Comparison of ENCODE assay signal across 12 cellular contexts in genomic region chr9:135791431-135792267, GRCh38.
"Had no signal": no experiment of that assay in that cellular context is flagged by ENCODE, and none has a peak within 500 bp of the region (broad histone marks: within the 10 kb centered on the region; RNA-seq: fewer than 3 reads in every experiment).

No MANE protein-coding gene starts in this region.

- H3K9me3 ChIP-seq: colonic mucosa, mucosa of descending colon, stomach, testis, upper lobe of right lung had no signal

- H3K36me3 ChIP-seq: colonic mucosa, stomach, upper lobe of right lung had no signal

- H3K27me3 ChIP-seq: colonic mucosa, testis, upper lobe of right lung had no signal

- H3K4me3 ChIP-seq: colonic mucosa, mucosa of descending colon, stomach, testis, upper lobe of right lung had no signal

- H3K27ac ChIP-seq: colonic mucosa, stomach, testis, upper lobe of right lung had no signal

- DNase-seq: activated CD4-positive, alpha-beta T cell treated with anti-CD3 and anti-CD28 coated beads, Interleukin-2, amount 50 U/mL, for 1 hour; activated naive CD8-positive, alpha-beta T cell treated with anti-CD3 and anti-CD28 coated beads, Interleukin-2, amount 10 ng/mL, durations not matched to agents 7 days and 5 days; central memory CD4-positive, alpha-beta T cell; colonic mucosa; mucosa of descending colon; natural killer cell; small intestine; stimulated activated CD4-positive, alpha-beta T cell treated with anti-CD3 and anti-CD28 coated beads, Interleukin-4, amount 100 ng/mL, for 4 hours; stimulated activated CD8-positive, alpha-beta memory T cell treated with anti-CD3 and anti-CD28 coated beads, Interleukin-4, amount 100 ng/mL, for 48 hours; stomach; testis; upper lobe of right lung had no signal

- H3K4me1 ChIP-seq: colonic mucosa, stomach, testis, upper lobe of right lung had no signal
